ENCODE assay signal across 19 cellular contexts in genomic region chr19:8607386-8607785, GRCh38. TPM values are rescaled to one million over a fixed set of nuclear protein-coding genes. Genes with fewer than 3 reads are reported as not detected.
DNase-seq lines count a peak whose midpoint lies in the region; TF ChIP-seq lines count a peak whose summit lies in the region.
"Had no signal": no experiment of that assay in that cellular context is flagged by ENCODE, and none has a peak within 500 bp of the region (broad histone marks: within the 10 kb centered on the region; RNA-seq: fewer than 3 reads in every experiment).

No MANE protein-coding gene starts in this region.

- H3K9me3 Mint-ChIP-seq in osteocyte (ENCODE audit: unreplicated experiment), result no peaks in the 10 kb centered on the region
- peaks cover 6% of the 10 kb centered on the region for H3K9me3 Mint-ChIP-seq in activated CD4-positive, alpha-beta T cell treated with anti-CD3 and anti-CD28 coated beads, Interleukin-2, amount 10 ng/mL, durations not matched to agents 7 days and 5 days
- H3K9me3 Mint-ChIP-seq: WTC11 had no signal

- H3K4me3 Mint-ChIP-seq in osteocyte (ENCODE audit: unreplicated experiment), result peak overlapping the region; percentile 27
- no peak overlapping the region for H3K4me3 Mint-ChIP-seq in activated CD4-positive, alpha-beta T cell treated with anti-CD3 and anti-CD28 coated beads, Interleukin-2, amount 10 ng/mL, durations not matched to agents 7 days and 5 days
- H3K4me3 Mint-ChIP-seq: WTC11 had no signal

- H3K36me3 Mint-ChIP-seq in osteocyte (ENCODE audit: unreplicated experiment), result peaks cover 24% of the 10 kb centered on the region
- H3K36me3 Mint-ChIP-seq in activated CD4-positive, alpha-beta T cell treated with anti-CD3 and anti-CD28 coated beads, Interleukin-2, amount 10 ng/mL, durations not matched to agents 7 days and 5 days (ENCODE audit: low read depth), result peaks cover 4% of the 10 kb centered on the region

- no peak for TF ChIP-seq EP300 in transverse colon (IDR thresholded peaks at IDR 0.05; ENCODE audit: low read depth)

- CTCF ChIA-PET in activated CD4-positive, alpha-beta T cell treated with anti-CD3 and anti-CD28 coated beads, Interleukin-2, amount 10 ng/mL, durations not matched to agents 7 days and 5 days (lab: Charles Lee), result interaction anchor here (0.6 kb wide), 1 partner anchor 347 kb away, joined by 3 read pairs; no protein-coding TSS in a partner anchor

- intact Hi-C loops in ascending aorta (cut with DNase I) (no loop called here), transverse colon (cut with DNase I; ENCODE audit: low total_unique reads) (no loop called here)

- 80 to 88% methylated on average over 4 of the region's 4 CpGs for WGBS in transverse colon (ENCODE audit: low coverage in 1 of 2), 2 donors

- H3K9me3 ChIP-seq in ascending aorta (no peaks in the 10 kb centered on the region), transverse colon (no peaks in the 10 kb centered on the region)
- H3K9me3 ChIP-seq: HAP-1 had no signal

- no peaks in the 10 kb centered on the region for H3K27me3 Mint-ChIP-seq in osteocyte (ENCODE audit: unreplicated experiment)
- peaks cover 10% of the 10 kb centered on the region for H3K27me3 Mint-ChIP-seq in activated CD4-positive, alpha-beta T cell treated with anti-CD3 and anti-CD28 coated beads, Interleukin-2, amount 10 ng/mL, durations not matched to agents 7 days and 5 days

- peaks cover 11 to 30% of the 10 kb centered on the region in 2 donors for H3K4me1 ChIP-seq in ascending aorta
- peaks cover 0 to 24% (median 14%) of the 10 kb centered on the region in 4 donors for H3K4me1 ChIP-seq in transverse colon

- TF ChIP-seq POLR2A in transverse colon (IDR thresholded peaks at IDR 0.05), result no peak

- H3K36me3 ChIP-seq in ascending aorta (peaks cover 31 to 35% of the 10 kb centered on the region in 2 donors), transverse colon (no peaks in the 10 kb centered on the region)
- H3K36me3 ChIP-seq: HAP-1 had no signal

- peak overlapping the region in 1 of 2 donors; percentile 30 for H3K4me3 ChIP-seq in ascending aorta
- no peak overlapping the region for H3K4me3 ChIP-seq in transverse colon
- H3K4me3 ChIP-seq: HAP-1, lower lobe of right lung had no signal

- no peak for TF ChIP-seq CTCF in ascending aorta (IDR thresholded peaks at IDR 0.05)
- TF ChIP-seq CTCF in osteocyte (IDR thresholded peaks at IDR 0.05), result no peak
- no peak for TF ChIP-seq CTCF in transverse colon (IDR thresholded peaks at IDR 0.05)

- peaks cover 39% of the 10 kb centered on the region for H3K4me1 Mint-ChIP-seq in osteocyte (ENCODE audit: unreplicated experiment)
- H3K4me1 Mint-ChIP-seq in activated CD4-positive, alpha-beta T cell treated with anti-CD3 and anti-CD28 coated beads, Interleukin-2, amount 10 ng/mL, durations not matched to agents 7 days and 5 days, result peaks cover 20% of the 10 kb centered on the region

- H3K27me3 ChIP-seq in ascending aorta, result no peaks in the 10 kb centered on the region
- H3K27me3 ChIP-seq in transverse colon, result peaks cover 7% of the 10 kb centered on the region

- DNase-seq in AG20443 (ENCODE audit: low spot score) (peak; percentile 83), ascending aorta (ENCODE audit: low spot score in 2 of 2) (peak in 1 of 2 donors; percentile 92), fibroblast of the conjunctiva (ENCODE audit: low read depth) (peak; percentile 43), osteocyte (ENCODE audit: extremely low spot score, unreplicated experiment) (no peak), NCI-H128 (lab: John Stamatoyannopoulos, UW; ENCODE audit: unreplicated experiment) (no peak), transverse colon (no peak), COLO668 (lab: John Stamatoyannopoulos, UW; ENCODE audit: unreplicated experiment) (no peak)
- DNase-seq in activated CD4-positive, alpha-beta T cell treated with anti-CD3 and anti-CD28 coated beads, Interleukin-2, amount 10 ng/mL, durations not matched to agents 7 days and 5 days, result no peak
- DNase-seq: AML-193; cerebellar nuclear complex; Kasumi-1; lower lobe of right lung; NCI-H187 treated with DMSO at 0.1 percent for 48 hours; NCI-H69; small intestine; stimulated activated naive CD4-positive, alpha-beta T cell treated with Interleukin-2 at 50 U/mL for 16 hours had no signal

- peak overlapping the region; percentile 76 for H3K27ac Mint-ChIP-seq in osteocyte (ENCODE audit: unreplicated experiment)
- H3K27ac Mint-ChIP-seq in activated CD4-positive, alpha-beta T cell treated with anti-CD3 and anti-CD28 coated beads, Interleukin-2, amount 10 ng/mL, durations not matched to agents 7 days and 5 days, result no peak overlapping the region

- in situ Hi-C loops in transverse colon (cut with MboI; ENCODE audit: low pct_ligation_motif_present in 1 of 4, low pct_unique_long_range_greater_than_20kb in 1 of 4, low sequenced_read_pairs in 3 of 4), result no loop called here

- peak overlapping the region; percentile 90 to 94 for H3K27ac ChIP-seq in ascending aorta
- no peak overlapping the region for H3K27ac ChIP-seq in transverse colon
- H3K27ac ChIP-seq: lower lobe of right lung had no signal

- POLR2A ChIA-PET in activated CD4-positive, alpha-beta T cell treated with anti-CD3 and anti-CD28 coated beads, Interleukin-2, amount 10 ng/mL, durations not matched to agents 7 days and 5 days (lab: Charles Lee), result no interaction called here

RNA-seq across cellular contexts. Expression of gene ADAMTS10, which starts 3.1 kb away (rescaled TPM):
- total RNA-seq in ascending aorta, result 184 TPM
- total RNA-seq in osteocyte, result 86.5 and 96.2 TPM in 2 replicates
- total RNA-seq in activated CD4-positive, alpha-beta T cell treated with anti-CD3 and anti-CD28 coated beads, Interleukin-2, amount 10 ng/mL, durations not matched to agents 7 days and 5 days, result 10 to 100 TPM; 10.6 to 15.3 TPM
- total RNA-seq in transverse colon, result 10 to 100 TPM in 3 of 4 donors, 1 to 10 TPM in 1; 5.2 to 62.8 (median 20.7) TPM

RNA-seq across cellular contexts. Expression of gene NFILZ, which starts 23.0 kb away (rescaled TPM):
- total RNA-seq in ascending aorta, result not detected
- not detected in 2 replicates for total RNA-seq in osteocyte
- not detected for total RNA-seq in activated CD4-positive, alpha-beta T cell treated with anti-CD3 and anti-CD28 coated beads, Interleukin-2, amount 10 ng/mL, durations not matched to agents 7 days and 5 days
- not detected for total RNA-seq in transverse colon
- total RNA-seq: activated CD8-positive, alpha-beta memory T cell treated with anti-CD3 and anti-CD28 coated beads for 36 hours; lower lobe of right lung; WTC11 had no signal

RNA-seq across cellular contexts. Expression of gene MYO1F, which starts 30.1 kb away (rescaled TPM):
- 5.0 TPM for total RNA-seq in ascending aorta
- total RNA-seq in osteocyte, result 0.31 and 0.43 TPM in 2 replicates
- total RNA-seq in activated CD4-positive, alpha-beta T cell treated with anti-CD3 and anti-CD28 coated beads, Interleukin-2, amount 10 ng/mL, durations not matched to agents 7 days and 5 days, result 100 to 1,000 TPM; 359 to 366 TPM
- 10 to 100 TPM in 2 of 4 donors, 1 to 10 TPM in 2; 6.6 to 70.7 (median 10.9) TPM for total RNA-seq in transverse colon

Comparison
In these comparisons a context has a peak if more than half of its experiments do, and no peak if none do; other contexts are left out.
1. DNase-seq: peak in AG20443 (single experiment) and fibroblast of the conjunctiva (single experiment); none in osteocyte (single experiment), NCI-H128 (single experiment), activated CD4-positive, alpha-beta T cell treated with anti-CD3 and anti-CD28 coated beads, Interleukin-2, amount 10 ng/mL, durations not matched to agents 7 days and 5 days (single experiment), transverse colon (single experiment) and COLO668 (single experiment).
2. H3K27ac ChIP-seq: peak in ascending aorta (2 of 2); none in transverse colon (0 of 4).
3. RNA of gene MYO1F, which starts 30.1 kb away (total RNA-seq): 359 to 366 TPM in activated CD4-positive, alpha-beta T cell treated with anti-CD3 and anti-CD28 coated beads, Interleukin-2, amount 10 ng/mL, durations not matched to agents 7 days and 5 days; 6.6 to 70.7 TPM in transverse colon, 5.0 TPM in ascending aorta (single experiment) and 0.31 to 0.43 TPM in osteocyte; every median in the first group is over 4 times any median in the second.